ENCODE assay signal across 18 cellular contexts in the genomic region with DNA sequence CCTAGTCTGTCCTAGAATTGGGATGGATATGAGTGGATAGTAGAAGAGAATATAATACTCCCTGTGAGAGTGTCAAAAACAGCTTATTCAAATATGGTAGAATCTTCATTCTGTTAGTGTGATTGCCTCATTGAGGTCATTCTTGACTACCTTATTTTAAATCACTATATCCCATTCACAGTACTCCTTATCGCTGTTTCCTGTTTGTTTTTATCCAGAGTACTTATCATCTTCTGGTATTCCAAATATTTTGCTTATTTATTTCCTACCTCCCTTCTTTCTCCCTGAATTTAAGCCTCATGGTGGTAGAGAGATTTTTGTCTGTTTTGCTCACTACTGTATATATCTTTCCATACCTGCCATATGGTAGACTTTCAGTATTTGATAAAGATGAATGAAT. TPM values are rescaled to one million over a fixed set of nuclear protein-coding genes. Genes with fewer than 3 reads are reported as not detected.
DNase-seq lines count a peak whose midpoint lies in the region; FAIRE-seq and TF ChIP-seq lines count a peak whose summit lies in the region.
"Had no signal": no experiment of that assay in that cellular context is flagged by ENCODE, and none has a peak within 500 bp of the region (broad histone marks: within the 10 kb centered on the region; RNA-seq: fewer than 3 reads in every experiment).

No MANE protein-coding gene starts in this region.

- no peak overlapping the region for H3K9ac ChIP-seq in fibroblast of lung (ENCODE audit: insufficient read depth, low read length)
- H3K9ac ChIP-seq: neural progenitor cell had no signal

- H3K27ac ChIP-seq in SJSA1 = peak overlapping the region; percentile 72
- peak overlapping the region; percentile 74 for H3K27ac ChIP-seq in fibroblast of lung (ENCODE audit: insufficient read depth, low read length)
- H3K27ac ChIP-seq in skin epidermis = peak overlapping the region in 18 of 21 experiments; percentile 27 to 81 (median 69)
- H3K27ac ChIP-seq: neural progenitor cell had no signal

- DNase-seq in T-helper 1 cell (no peak), SJSA1 (ENCODE audit: low read depth in 1 of 2, low spot score in 2 of 2) (peak in 1 of 2 experiments; percentile 37), fibroblast of lung (ENCODE audit: low read depth in 2 of 2) (peak in 1 of 2 donors; percentile 34), frontal cortex (ENCODE audit: low spot score in 2 of 2) (no peak), NCI-H748 (lab: John Stamatoyannopoulos, UW; ENCODE audit: unreplicated experiment) (no peak), DMS 273 treated with DMSO at 0.1 percent for 48 hours (lab: John Stamatoyannopoulos, UW) (no peak)
- DNase-seq: 8988T; DMS79 treated with DMSO at 0.1 percent for 48 hours; NCI-H1930; NCI-H526; PC-9; retina; stimulated activated CD4-positive, alpha-beta T cell treated with anti-CD3 and anti-CD28 coated beads, Interleukin-2, amount 100 ng/mL, for 24 hours had no signal

- H3K9me3 ChIP-seq in SJSA1 (replicated peaks) (no peaks in the 10 kb centered on the region), fibroblast of lung (ENCODE audit: control insufficient read depth, insufficient read depth, low read depth, low read length) (no peaks in the 10 kb centered on the region)

- H3K4me3 ChIP-seq in SJSA1 (no peak overlapping the region), fibroblast of lung (replicated peaks in 1 of 4; ENCODE audit: control extremely low read depth in 1 of 4, insufficient read depth in 1 of 4, low read depth in 3 of 4, low read length in 4 of 4) (no peak overlapping the region), skin epidermis (no peak overlapping the region)
- H3K4me3 ChIP-seq: neural progenitor cell, PC-9 had no signal

- FAIRE-seq in frontal cortex (lab: Jason Lieb, UNC) = no peak
- FAIRE-seq: HTR-8/SVneo had no signal

- peaks cover 48% of the 10 kb centered on the region for H3K79me2 ChIP-seq in fibroblast of lung (ENCODE audit: control insufficient read depth, insufficient read depth, low read length)

- peaks cover 8% of the 10 kb centered on the region for H3K9me3 Mint-ChIP-seq in T-helper 1 cell treated with Interleukin-12 subunit alpha and Interleukin-12 subunit beta and Interleukin-4 antibody, amounts not matched to agents 30 μg/mL and 1 μg/mL, for 36 hours
- H3K9me3 Mint-ChIP-seq: CD14-positive monocyte, neural progenitor cell had no signal

- peak overlapping the region; percentile 82 for H3K4me2 ChIP-seq in fibroblast of lung (ENCODE audit: extremely low read depth, insufficient read depth, low read length)
- H3K4me2 ChIP-seq: neural progenitor cell, PC-9 had no signal

- H3K4me1 Mint-ChIP-seq in T-helper 1 cell treated with Interleukin-12 subunit alpha and Interleukin-12 subunit beta and Interleukin-4 antibody, amounts not matched to agents 30 μg/mL and 1 μg/mL, for 36 hours (ENCODE audit: low read depth) = peaks cover 78% of the 10 kb centered on the region
- H3K4me1 Mint-ChIP-seq: CD14-positive monocyte, neural progenitor cell had no signal

- H3K36me3 Mint-ChIP-seq in T-helper 1 cell treated with Interleukin-12 subunit alpha and Interleukin-12 subunit beta and Interleukin-4 antibody, amounts not matched to agents 30 μg/mL and 1 μg/mL, for 36 hours (ENCODE audit: low read depth) = peaks cover 37% of the 10 kb centered on the region
- H3K36me3 Mint-ChIP-seq: CD14-positive monocyte, neural progenitor cell had no signal

- no peak overlapping the region for H2AFZ ChIP-seq in fibroblast of lung (ENCODE audit: low read length)
- H2AFZ ChIP-seq: neural progenitor cell, PC-9 had no signal

- no peak for TF ChIP-seq CTCF in fibroblast of lung (conservative IDR thresholded peaks at IDR 0.05 in 1 of 2, IDR thresholded peaks at IDR 0.05 in 1 of 2; ENCODE audit: low read depth in 1 of 2, low read length in 2 of 2)

- H3K4me3 Mint-ChIP-seq in T-helper 1 cell treated with Interleukin-12 subunit alpha and Interleukin-12 subunit beta and Interleukin-4 antibody, amounts not matched to agents 30 μg/mL and 1 μg/mL, for 36 hours = peak overlapping the region; percentile 87
- H3K4me3 Mint-ChIP-seq: CD14-positive monocyte, neural progenitor cell had no signal

- H3K27me3 ChIP-seq in SJSA1 (replicated peaks) = no peaks in the 10 kb centered on the region
- no peaks in the 10 kb centered on the region for H3K27me3 ChIP-seq in fibroblast of lung (ENCODE audit: control insufficient read depth, insufficient read depth, low read length)
- H3K27me3 ChIP-seq: neural progenitor cell had no signal

- H3K27ac Mint-ChIP-seq in T-helper 1 cell treated with Interleukin-12 subunit alpha and Interleukin-12 subunit beta and Interleukin-4 antibody, amounts not matched to agents 30 μg/mL and 1 μg/mL, for 36 hours = peak overlapping the region; percentile 97
- H3K27ac Mint-ChIP-seq: CD14-positive monocyte, neural progenitor cell had no signal

- no peaks in the 10 kb centered on the region for H3K27me3 Mint-ChIP-seq in T-helper 1 cell treated with Interleukin-12 subunit alpha and Interleukin-12 subunit beta and Interleukin-4 antibody, amounts not matched to agents 30 μg/mL and 1 μg/mL, for 36 hours (ENCODE audit: low read depth)

- H4K20me1 ChIP-seq in fibroblast of lung (ENCODE audit: control insufficient read depth, extremely low read depth, insufficient read depth, low read length) = no peaks in the 10 kb centered on the region

- peaks cover 51% of the 10 kb centered on the region for H3K4me1 ChIP-seq in SJSA1 (replicated peaks)
- H3K4me1 ChIP-seq in fibroblast of lung (ENCODE audit: control insufficient read depth, extremely low read depth, insufficient read depth, low read length) = peaks cover 6% of the 10 kb centered on the region
- H3K4me1 ChIP-seq: neural progenitor cell had no signal

- H3K36me3 ChIP-seq in SJSA1 = peaks cover 16% of the 10 kb centered on the region
- H3K36me3 ChIP-seq in fibroblast of lung (ENCODE audit: control insufficient read depth, insufficient read depth, low read length) = no peaks in the 10 kb centered on the region
- H3K36me3 ChIP-seq: neural progenitor cell had no signal

RNA-seq across cellular contexts. Expression of gene NDFIP2, which starts 9.9 kb away (rescaled TPM):
- total RNA-seq in SJSA1 (2014; rRNA removed; shearing (Covaris generic)) = 80.0 and 110 TPM in 2 replicates
- total RNA-seq in fibroblast of lung (35.2 and 39.1 TPM in 2 replicates), frontal cortex (61.1 TPM)
- 35.2 and 46.4 TPM in 2 replicates for polyA plus RNA-seq in fibroblast of lung
- 31.4 and 37.5 TPM in 2 replicates for polyA plus RNA-seq in fibroblast of lung (2012)
- 9.1 and 29.6 TPM in 2 replicates for polyA minus RNA-seq in fibroblast of lung (ENCODE audit: low replicate concordance)
- polyA plus RNA-seq: CD14-positive monocyte had no signal
